ENCODE assay signal across 1 cellular context in genomic region chr21:39348355-39349210, GRCh38.
TF ChIP-seq lines count a peak whose summit lies in the region.

A gene with protein sequence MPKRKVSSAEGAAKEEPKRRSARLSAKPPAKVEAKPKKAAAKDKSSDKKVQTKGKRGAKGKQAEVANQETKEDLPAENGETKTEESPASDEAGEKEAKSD (minus strand): TSS chr21:39349088. CDS start chr21:39348917, 171 bp downstream.

TF ChIP-seq in HepG2, 621 proteins besides CTCF, POLR2A, EP300 and RAD21 (continued from another document and continues in another):
- TF ChIP-seq PAXIP1 (CRISPR knock-in tag; conservative IDR thresholded peaks at IDR 0.05), result no peak
- no peak for TF ChIP-seq KDM5B (CRISPR knock-in tag; IDR thresholded peaks at IDR 0.05; ENCODE audit: borderline replicate concordance)
- no peak for TF ChIP-seq ZNF317 (CRISPR knock-in tag; IDR thresholded peaks at IDR 0.05)
- TF ChIP-seq ZBTB21 (CRISPR knock-in tag; IDR thresholded peaks at IDR 0.05), result 0 out of 2 replicates have a peak, but pooled peaks have one; percentile 11
- no peak for TF ChIP-seq NR2F2 (IDR thresholded peaks at IDR 0.05; ENCODE audit: borderline replicate concordance, low read depth)
- no peak for TF ChIP-seq MZF1 (CRISPR knock-in tag; IDR thresholded peaks at IDR 0.05; ENCODE audit: borderline replicate concordance)
- TF ChIP-seq, protein P1, sequence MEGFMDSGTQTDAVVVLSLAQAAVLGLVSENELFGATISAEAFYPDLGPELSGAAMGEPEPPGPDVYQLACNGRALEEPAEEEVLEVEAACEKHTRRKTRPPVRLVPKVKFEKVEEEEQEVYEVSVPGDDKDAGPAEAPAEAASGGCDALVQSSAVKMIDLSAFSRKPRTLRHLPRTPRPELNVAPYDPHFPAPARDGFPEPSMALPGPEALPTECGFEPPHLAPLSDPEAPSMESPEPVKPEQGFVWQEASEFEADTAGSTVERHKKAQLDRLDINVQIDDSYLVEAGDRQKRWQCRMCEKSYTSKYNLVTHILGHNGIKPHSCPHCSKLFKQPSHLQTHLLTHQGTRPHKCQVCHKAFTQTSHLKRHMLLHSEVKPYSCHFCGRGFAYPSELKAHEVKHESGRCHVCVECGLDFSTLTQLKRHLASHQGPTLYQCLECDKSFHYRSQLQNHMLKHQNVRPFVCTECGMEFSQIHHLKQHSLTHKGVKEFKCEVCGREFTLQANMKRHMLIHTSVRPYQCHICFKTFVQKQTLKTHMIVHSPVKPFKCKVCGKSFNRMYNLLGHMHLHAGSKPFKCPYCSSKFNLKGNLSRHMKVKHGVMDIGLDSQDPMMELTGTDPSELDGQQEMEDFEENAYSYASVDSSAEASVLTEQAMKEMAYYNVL (CRISPR knock-in tag; IDR thresholded peaks at IDR 0.05; ENCODE audit: borderline replicate concordance), result no peak
- peak; percentile 64; the same call in 1 of the 2 replicates for TF ChIP-seq CSRNP1 (CRISPR knock-in tag; IDR thresholded peaks at IDR 0.05)
- TF ChIP-seq ZNF839 (CRISPR knock-in tag; IDR thresholded peaks at IDR 0.05; ENCODE audit: borderline replicate concordance), result no peak
- TF ChIP-seq ISL2 (CRISPR knock-in tag; IDR thresholded peaks at IDR 0.05), result no peak
- TF ChIP-seq, protein P2, sequence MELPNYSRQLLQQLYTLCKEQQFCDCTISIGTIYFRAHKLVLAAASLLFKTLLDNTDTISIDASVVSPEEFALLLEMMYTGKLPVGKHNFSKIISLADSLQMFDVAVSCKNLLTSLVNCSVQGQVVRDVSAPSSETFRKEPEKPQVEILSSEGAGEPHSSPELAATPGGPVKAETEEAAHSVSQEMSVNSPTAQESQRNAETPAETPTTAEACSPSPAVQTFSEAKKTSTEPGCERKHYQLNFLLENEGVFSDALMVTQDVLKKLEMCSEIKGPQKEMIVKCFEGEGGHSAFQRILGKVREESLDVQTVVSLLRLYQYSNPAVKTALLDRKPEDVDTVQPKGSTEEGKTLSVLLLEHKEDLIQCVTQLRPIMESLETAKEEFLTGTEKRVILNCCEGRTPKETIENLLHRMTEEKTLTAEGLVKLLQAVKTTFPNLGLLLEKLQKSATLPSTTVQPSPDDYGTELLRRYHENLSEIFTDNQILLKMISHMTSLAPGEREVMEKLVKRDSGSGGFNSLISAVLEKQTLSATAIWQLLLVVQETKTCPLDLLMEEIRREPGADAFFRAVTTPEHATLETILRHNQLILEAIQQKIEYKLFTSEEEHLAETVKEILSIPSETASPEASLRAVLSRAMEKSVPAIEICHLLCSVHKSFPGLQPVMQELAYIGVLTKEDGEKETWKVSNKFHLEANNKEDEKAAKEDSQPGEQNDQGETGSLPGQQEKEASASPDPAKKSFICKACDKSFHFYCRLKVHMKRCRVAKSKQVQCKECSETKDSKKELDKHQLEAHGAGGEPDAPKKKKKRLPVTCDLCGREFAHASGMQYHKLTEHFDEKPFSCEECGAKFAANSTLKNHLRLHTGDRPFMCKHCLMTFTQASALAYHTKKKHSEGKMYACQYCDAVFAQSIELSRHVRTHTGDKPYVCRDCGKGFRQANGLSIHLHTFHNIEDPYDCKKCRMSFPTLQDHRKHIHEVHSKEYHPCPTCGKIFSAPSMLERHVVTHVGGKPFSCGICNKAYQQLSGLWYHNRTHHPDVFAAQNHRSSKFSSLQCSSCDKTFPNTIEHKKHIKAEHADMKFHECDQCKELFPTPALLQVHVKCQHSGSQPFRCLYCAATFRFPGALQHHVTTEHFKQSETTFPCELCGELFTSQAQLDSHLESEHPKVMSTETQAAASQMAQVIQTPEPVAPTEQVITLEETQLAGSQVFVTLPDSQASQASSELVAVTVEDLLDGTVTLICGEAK (IDR thresholded peaks at IDR 0.05), result no peak
- TF ChIP-seq, protein P2 (CRISPR knock-in tag; IDR thresholded peaks at IDR 0.05), result no peak
- peak; percentile 60 for TF ChIP-seq GZF1 (CRISPR knock-in tag; IDR thresholded peaks at IDR 0.05)
- peak; percentile 28; the same call in 1 of the 2 replicates for TF ChIP-seq ARID4A (CRISPR knock-in tag; IDR thresholded peaks at IDR 0.05; ENCODE audit: borderline replicate concordance)
- no peak for TF ChIP-seq PAF1 (CRISPR knock-in tag; IDR thresholded peaks at IDR 0.05)
- 0 out of 2 replicates have a peak, but pooled peaks have one; percentile 10 for TF ChIP-seq FOSL2 (CRISPR knock-in tag; IDR thresholded peaks at IDR 0.05)
- no peak for TF ChIP-seq ZFP36L1 (CRISPR knock-in tag; IDR thresholded peaks at IDR 0.05)
- TF ChIP-seq ZNF772 (CRISPR knock-in tag; IDR thresholded peaks at IDR 0.05), result peak; percentile 18; the same call in 1 of the 2 replicates
- no peak for TF ChIP-seq STAT6 (CRISPR knock-in tag; IDR thresholded peaks at IDR 0.05; ENCODE audit: borderline replicate concordance)
- TF ChIP-seq, protein P3, sequence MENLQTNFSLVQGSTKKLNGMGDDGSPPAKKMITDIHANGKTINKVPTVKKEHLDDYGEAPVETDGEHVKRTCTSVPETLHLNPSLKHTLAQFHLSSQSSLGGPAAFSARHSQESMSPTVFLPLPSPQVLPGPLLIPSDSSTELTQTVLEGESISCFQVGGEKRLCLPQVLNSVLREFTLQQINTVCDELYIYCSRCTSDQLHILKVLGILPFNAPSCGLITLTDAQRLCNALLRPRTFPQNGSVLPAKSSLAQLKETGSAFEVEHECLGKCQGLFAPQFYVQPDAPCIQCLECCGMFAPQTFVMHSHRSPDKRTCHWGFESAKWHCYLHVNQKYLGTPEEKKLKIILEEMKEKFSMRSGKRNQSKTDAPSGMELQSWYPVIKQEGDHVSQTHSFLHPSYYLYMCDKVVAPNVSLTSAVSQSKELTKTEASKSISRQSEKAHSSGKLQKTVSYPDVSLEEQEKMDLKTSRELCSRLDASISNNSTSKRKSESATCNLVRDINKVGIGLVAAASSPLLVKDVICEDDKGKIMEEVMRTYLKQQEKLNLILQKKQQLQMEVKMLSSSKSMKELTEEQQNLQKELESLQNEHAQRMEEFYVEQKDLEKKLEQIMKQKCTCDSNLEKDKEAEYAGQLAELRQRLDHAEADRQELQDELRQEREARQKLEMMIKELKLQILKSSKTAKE (CRISPR knock-in tag; IDR thresholded peaks at IDR 0.05; ENCODE audit: borderline replicate concordance), result 0 out of 2 replicates have a peak, but pooled peaks have one; percentile 7
- TF ChIP-seq RFXAP (CRISPR knock-in tag; IDR thresholded peaks at IDR 0.05; ENCODE audit: borderline replicate concordance), result 0 out of 2 replicates have a peak, but pooled peaks have one; percentile 25
- TF ChIP-seq PHF8 (CRISPR knock-in tag; IDR thresholded peaks at IDR 0.05), result peak; percentile 68
- no peak for TF ChIP-seq HCFC1 (IDR thresholded peaks at IDR 0.05; ENCODE audit: low read depth, low read length)
- 0 out of 2 replicates have a peak, but pooled peaks have one; percentile 47 for TF ChIP-seq POLR2G (IDR thresholded peaks at IDR 0.05; ENCODE audit: low read depth, low read length)
- TF ChIP-seq ARNT2 (CRISPR knock-in tag; IDR thresholded peaks at IDR 0.05; ENCODE audit: low read depth), result peak; percentile 50; the same call in 1 of the 2 replicates
- no peak for TF ChIP-seq ZSCAN9 (CRISPR knock-in tag; IDR thresholded peaks at IDR 0.05; ENCODE audit: borderline replicate concordance)
- TF ChIP-seq KMT2A (CRISPR knock-in tag; IDR thresholded peaks at IDR 0.05), result peak; percentile 62
